18 cellular contexts compared by ENCODE assay signal in genomic region chr18:79868811-79869541, GRCh38.
DNase-seq lines count a peak whose midpoint lies in the region; ATAC-seq and TF ChIP-seq lines count a peak whose summit lies in the region.
"Had no signal": no experiment of that assay in that cellular context is flagged by ENCODE, and none has a peak within 500 bp of the region (broad histone marks: within the 10 kb centered on the region; RNA-seq: fewer than 3 reads in every experiment).

No MANE protein-coding gene starts in this region.

- H2BK15ac ChIP-seq in neuronal stem cell (ENCODE audit: low read length), result no peak overlapping the region

- no peak for ATAC-seq in activated CD8-positive, alpha-beta memory T cell treated with anti-CD3 and anti-CD28 coated beads, Interleukin-2, amount 10 ng/mL, durations not matched to agents 7 days and 5 days
- ATAC-seq in HG02610 (IDR thresholded peaks at IDR 0.05; ENCODE audit: unreplicated experiment), result no peak
- ATAC-seq: GM12878, HCT116 had no signal

- H3K4me2 ChIP-seq in neuronal stem cell (ENCODE audit: insufficient read depth, low read length, poor library complexity, severe bottlenecking) (no peak overlapping the region), hepatocyte (no peak overlapping the region)

- H3K4me1 ChIP-seq in neuronal stem cell (ENCODE audit: control insufficient read depth in 2 of 2, insufficient read depth in 1 of 2, low read depth in 1 of 2, low read length in 2 of 2) (peaks cover 2 to 8% of the 10 kb centered on the region in 2 donors), hepatocyte (ENCODE audit: insufficient read depth) (no peaks in the 10 kb centered on the region)

- no peaks in the 10 kb centered on the region for H3K27me3 Mint-ChIP-seq in activated CD8-positive, alpha-beta memory T cell treated with anti-CD3 and anti-CD28 coated beads, Interleukin-2, amount 10 ng/mL, durations not matched to agents 7 days and 5 days
- H3K27me3 Mint-ChIP-seq: CD4-positive, CD25-positive, alpha-beta regulatory T cell; IgD-negative memory B cell had no signal

- H3K9me3 ChIP-seq in neuronal stem cell (replicated peaks in 1 of 2; ENCODE audit: control insufficient read depth in 2 of 2, insufficient read depth in 1 of 2, low read depth in 1 of 2, low read length in 2 of 2) (no peaks in the 10 kb centered on the region), hepatocyte (ENCODE audit: low read depth) (no peaks in the 10 kb centered on the region)

- H3K14ac ChIP-seq in neuronal stem cell (ENCODE audit: low read length), result peak overlapping the region; percentile 31

- H3K9me2 ChIP-seq in hepatocyte (replicated peaks; ENCODE audit: insufficient read depth), result no peaks in the 10 kb centered on the region

- no peak overlapping the region for H3K27ac Mint-ChIP-seq in activated CD8-positive, alpha-beta memory T cell treated with anti-CD3 and anti-CD28 coated beads, Interleukin-2, amount 10 ng/mL, durations not matched to agents 7 days and 5 days
- H3K27ac Mint-ChIP-seq: IgD-negative memory B cell had no signal

- no peaks in the 10 kb centered on the region for H3K9me3 Mint-ChIP-seq in activated CD8-positive, alpha-beta memory T cell treated with anti-CD3 and anti-CD28 coated beads, Interleukin-2, amount 10 ng/mL, durations not matched to agents 7 days and 5 days (ENCODE audit: low read depth)
- H3K9me3 Mint-ChIP-seq: CD4-positive, CD25-positive, alpha-beta regulatory T cell; IgD-negative memory B cell had no signal

- H3K4me3 ChIP-seq in neuronal stem cell (ENCODE audit: low read length in 2 of 2), result no peak overlapping the region
- H3K4me3 ChIP-seq in hepatocyte, result no peak overlapping the region
- H3K4me3 ChIP-seq: GM12878 had no signal

- H4K8ac ChIP-seq in neuronal stem cell (ENCODE audit: low read depth, low read length), result no peak overlapping the region

- no peak overlapping the region for H2AK5ac ChIP-seq in neuronal stem cell (ENCODE audit: low read depth, low read length)

- no peak overlapping the region for H3K27ac ChIP-seq in neuronal stem cell (replicated peaks; ENCODE audit: low read length)
- no peak overlapping the region for H3K27ac ChIP-seq in hepatocyte

- no peak overlapping the region for H3K9ac ChIP-seq in neuronal stem cell (ENCODE audit: low read depth, low read length, poor library complexity)

- H3K4me3 Mint-ChIP-seq in activated CD8-positive, alpha-beta memory T cell treated with anti-CD3 and anti-CD28 coated beads, Interleukin-2, amount 10 ng/mL, durations not matched to agents 7 days and 5 days, result no peak overlapping the region
- H3K4me3 Mint-ChIP-seq: CD4-positive, CD25-positive, alpha-beta regulatory T cell; IgD-negative memory B cell had no signal

- H2BK5ac ChIP-seq in neuronal stem cell (ENCODE audit: low read length), result peak overlapping the region; percentile 66

- H3K79me1 ChIP-seq in neuronal stem cell (ENCODE audit: low read depth, low read length), result no peaks in the 10 kb centered on the region

- H3K23ac ChIP-seq in neuronal stem cell (ENCODE audit: low read depth, low read length, poor library complexity), result peak overlapping the region; percentile 65

- H2AFZ ChIP-seq in neuronal stem cell (ENCODE audit: low read length), result no peak overlapping the region
- no peak overlapping the region for H2AFZ ChIP-seq in hepatocyte

- no peaks in the 10 kb centered on the region for H3K4me1 Mint-ChIP-seq in activated CD8-positive, alpha-beta memory T cell treated with anti-CD3 and anti-CD28 coated beads, Interleukin-2, amount 10 ng/mL, durations not matched to agents 7 days and 5 days
- H3K4me1 Mint-ChIP-seq: CD4-positive, CD25-positive, alpha-beta regulatory T cell; IgD-negative memory B cell had no signal

- H4K20me1 ChIP-seq in hepatocyte (ENCODE audit: insufficient read depth, poor library complexity, severe bottlenecking), result no peaks in the 10 kb centered on the region

- H3K27me3 ChIP-seq in neuronal stem cell (ENCODE audit: control insufficient read depth in 3 of 3, insufficient read depth in 3 of 3, low read depth in 1 of 3, low read length in 3 of 3) (peaks cover 0 to 3% (median 0%) of the 10 kb centered on the region in 3 experiments), hepatocyte (no peaks in the 10 kb centered on the region)

- no peak overlapping the region for H2BK120ac ChIP-seq in neuronal stem cell (ENCODE audit: low read depth, low read length)

- H3K36me3 ChIP-seq in neuronal stem cell (replicated peaks in 1 of 2; ENCODE audit: control insufficient read depth in 2 of 2, insufficient read depth in 2 of 2, low read length in 2 of 2) (no peaks in the 10 kb centered on the region), hepatocyte (replicated peaks; ENCODE audit: insufficient read depth, low read depth) (no peaks in the 10 kb centered on the region)

- H3K4ac ChIP-seq in neuronal stem cell (ENCODE audit: low read length), result no peak overlapping the region

- peak; percentile 47 for DNase-seq in activated CD8-positive, alpha-beta memory T cell treated with anti-CD3 and anti-CD28 coated beads for 24 hours
- no peak for DNase-seq in activated CD8-positive, alpha-beta memory T cell treated with anti-CD3 and anti-CD28 coated beads, Interleukin-2, amount 10 ng/mL, durations not matched to agents 7 days and 5 days
- DNase-seq in AG20443 (ENCODE audit: low spot score) (peak; percentile 8), ecto neural progenitor cell (ENCODE audit: low spot score) (peak; percentile 36), neuronal stem cell (ENCODE audit: low spot score) (no peak), hepatocyte (ENCODE audit: low spot score) (no peak)
- DNase-seq in stimulated activated CD4-positive, alpha-beta T cell treated with anti-CD3 and anti-CD28 coated beads, Interleukin-2, amount 100 ng/mL, for 48 hours, result no peak
- DNase-seq: Calu3; CD4-positive, CD25-positive, alpha-beta regulatory T cell; DMS79; NCI-H1417; NCI-H1930; NCI-H2171 treated with DMSO at 0.1 percent for 48 hours; NCI-H510A had no signal

- no peaks in the 10 kb centered on the region for H3K36me3 Mint-ChIP-seq in activated CD8-positive, alpha-beta memory T cell treated with anti-CD3 and anti-CD28 coated beads, Interleukin-2, amount 10 ng/mL, durations not matched to agents 7 days and 5 days
- H3K36me3 Mint-ChIP-seq: CD4-positive, CD25-positive, alpha-beta regulatory T cell; IgD-negative memory B cell had no signal

- no peak for TF ChIP-seq CTCF in hepatocyte (IDR thresholded peaks at IDR 0.05; ENCODE audit: poor library complexity)

- no peak overlapping the region for H2BK12ac ChIP-seq in neuronal stem cell (ENCODE audit: low read length)

- H3K18ac ChIP-seq in neuronal stem cell (ENCODE audit: low read length), result no peak overlapping the region

- no peak overlapping the region for H4K91ac ChIP-seq in neuronal stem cell (ENCODE audit: low read depth, low read length, poor library complexity)

- CTCF ChIA-PET in activated CD8-positive, alpha-beta memory T cell treated with anti-CD3 and anti-CD28 coated beads, Interleukin-2, amount 10 ng/mL, durations not matched to agents 7 days and 5 days (lab: Charles Lee), result no interaction called here

- no CpG with 5 or more reads among the region's 32 CpGs for WGBS in neuronal stem cell (ENCODE audit: extremely low coverage in 2 of 2, insufficient read length in 2 of 2, insufficient replicate concordance in 1 of 2), 2 donors
- WGBS in hepatocyte (ENCODE audit: low lambda C conversion rate, missing lambda C conversion rate), result 88% methylated on average over 29 of the region's 32 CpGs

- H3K79me2 ChIP-seq in hepatocyte, result no peaks in the 10 kb centered on the region

Comparison
In these comparisons a context has a peak if more than half of its experiments do, and no peak if none do; other contexts are left out.
1. DNase-seq: peak in activated CD8-positive, alpha-beta memory T cell treated with anti-CD3 and anti-CD28 coated beads for 24 hours (single experiment), AG20443 (single experiment) and ecto neural progenitor cell (single experiment); none in activated CD8-positive, alpha-beta memory T cell treated with anti-CD3 and anti-CD28 coated beads, Interleukin-2, amount 10 ng/mL, durations not matched to agents 7 days and 5 days (single experiment), neuronal stem cell (single experiment), stimulated activated CD4-positive, alpha-beta T cell treated with anti-CD3 and anti-CD28 coated beads, Interleukin-2, amount 100 ng/mL, for 48 hours (0 of 2) and hepatocyte (single experiment).